In genomic region chr2:37569986-37570688, GRCh38 we compare ENCODE assay signal across 14 cellular contexts.
A peak's percentile ranks its signal among the peaks of the same experiment; 100 is the strongest.
DNase-seq lines count a peak whose midpoint lies in the region; ATAC-seq and TF ChIP-seq lines count a peak whose summit lies in the region.
"Had no signal": no experiment of that assay in that cellular context is flagged by ENCODE, and none has a peak within 500 bp of the region (broad histone marks: within the 10 kb centered on the region; RNA-seq: fewer than 3 reads in every experiment).

No MANE protein-coding gene starts in this region.

- intact Hi-C loops in activated B cell treated with CpG ODN at 0.5 μM for 24 hours (cut with micrococcal nuclease), result loop anchor here (2.0 kb wide), 1 partner anchor 15 kb away; no protein-coding TSS in a partner anchor

- H3K27me3 ChIP-seq in rectal smooth muscle tissue (ENCODE audit: control insufficient read depth, insufficient read depth, low read length), result no peaks in the 10 kb centered on the region

- TF ChIP-seq CTCF in activated B cell treated with CpG ODN at 0.5 μM for 24 hours (IDR thresholded peaks at IDR 0.05) (no peak), fibroblast of mammary gland (conservative IDR thresholded peaks at IDR 0.05; ENCODE audit: control insufficient read depth, insufficient read depth, low read depth, low read length) (no peak)

- no peak for ATAC-seq in activated B cell treated with CpG ODN at 0.5 μM for 24 hours (ENCODE audit: low read depth)
- no peak for ATAC-seq in GM18511 (IDR thresholded peaks at IDR 0.05; ENCODE audit: unreplicated experiment)
- no peak for ATAC-seq in HG03139 (IDR thresholded peaks at IDR 0.05; ENCODE audit: unreplicated experiment)

- no peaks in the 10 kb centered on the region for H3K9me3 Mint-ChIP-seq in activated B cell treated with CpG ODN at 0.5 μM for 24 hours

- no peak overlapping the region for H3K9ac ChIP-seq in rectal smooth muscle tissue (ENCODE audit: low read length)
- H3K9ac ChIP-seq: parathyroid adenoma had no signal

- no peaks in the 10 kb centered on the region for H3K27me3 Mint-ChIP-seq in activated B cell treated with CpG ODN at 0.5 μM for 24 hours

- H3K27ac ChIP-seq in rectal smooth muscle tissue (ENCODE audit: low read depth, low read length), result peak overlapping the region; percentile 39
- H3K27ac ChIP-seq in substantia nigra (ENCODE audit: low read depth, low read length, poor library complexity, severe bottlenecking), result no peak overlapping the region
- H3K27ac ChIP-seq: parathyroid adenoma had no signal

- H3K4me1 ChIP-seq in rectal smooth muscle tissue (ENCODE audit: control insufficient read depth, insufficient read depth, low read length), result peaks cover 12% of the 10 kb centered on the region
- H3K4me1 ChIP-seq: parathyroid adenoma had no signal

- no peaks in the 10 kb centered on the region for H3K36me3 ChIP-seq in rectal smooth muscle tissue (ENCODE audit: control insufficient read depth, insufficient read depth, low read length)

- no peak overlapping the region for H3K4me3 Mint-ChIP-seq in activated B cell treated with CpG ODN at 0.5 μM for 24 hours

- POLR2A ChIA-PET in activated B cell treated with CpG ODN at 0.5 μM for 24 hours (lab: Charles Lee), result interaction anchor here (0.6 to 1.4 kb wide), 4 partner anchors 12 to 250 kb away, joined by 3 to 5 read pairs (median 4); no protein-coding TSS in a partner anchor

- H3K36me3 Mint-ChIP-seq in activated B cell treated with CpG ODN at 0.5 μM for 24 hours (ENCODE audit: low read depth), result no peaks in the 10 kb centered on the region

- DNase-seq in HCEC 1CT, result peak; percentile 68
- DNase-seq in activated B cell treated with CpG ODN at 0.5 μM for 24 hours, result no peak
- peak; percentile 55 for DNase-seq in fibroblast of mammary gland (ENCODE audit: low read depth)
- DNase-seq in substantia nigra (lab: John Stamatoyannopoulos, UW), result no peak
- DNase-seq in COLO668 (lab: John Stamatoyannopoulos, UW; ENCODE audit: unreplicated experiment), result no peak
- DNase-seq: activated CD8-positive, alpha-beta memory T cell treated with anti-CD3 and anti-CD28 coated beads for 24 hours; activated gamma-delta T cell treated with Interleukin-2 at 50 U/mL for 16 hours; caudate nucleus; mesendoderm; NCI-H2081 treated with DMSO at 0.1 percent for 48 hours had no signal

- H3K4me3 ChIP-seq in fibroblast of mammary gland (ENCODE audit: control insufficient read depth, low read depth, low read length) (no peak overlapping the region), rectal smooth muscle tissue (ENCODE audit: low read length) (no peak overlapping the region)

- H3K4me1 Mint-ChIP-seq in activated B cell treated with CpG ODN at 0.5 μM for 24 hours, result peaks cover 28% of the 10 kb centered on the region

- H3K27ac Mint-ChIP-seq in activated B cell treated with CpG ODN at 0.5 μM for 24 hours, result peak overlapping the region; percentile 38

- CTCF ChIA-PET in activated B cell treated with CpG ODN at 0.5 μM for 24 hours (lab: Charles Lee), result no interaction called here

Comparison
In these comparisons a context has a peak if more than half of its experiments do, and no peak if none do; other contexts are left out.
1. DNase-seq: peak in HCEC 1CT (single experiment) and fibroblast of mammary gland (single experiment); none in activated B cell treated with CpG ODN at 0.5 μM for 24 hours (single experiment), substantia nigra (0 of 49) and COLO668 (single experiment).